Comparison of ENCODE assay signal across 10 cellular contexts in the genomic region with DNA sequence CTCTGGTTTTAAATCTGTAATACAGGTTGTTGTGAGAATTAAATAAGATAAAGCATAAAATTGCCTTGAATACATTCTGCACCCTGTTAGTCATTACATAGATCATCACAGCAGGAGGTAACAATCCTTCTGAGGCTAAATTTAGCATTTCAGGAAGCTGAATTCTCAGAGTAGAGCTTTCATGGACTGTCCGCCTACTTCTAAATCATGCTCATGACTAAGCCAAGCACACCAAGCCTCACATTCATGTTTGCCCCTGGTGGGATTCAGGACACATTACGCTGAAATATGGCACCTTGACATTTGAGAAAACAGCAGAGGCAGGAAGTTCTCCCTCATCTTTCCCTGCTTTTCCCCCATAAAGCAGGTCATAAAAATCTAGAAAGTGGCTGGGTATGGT. TPM values are rescaled to one million over a fixed set of nuclear protein-coding genes. Genes with fewer than 3 reads are reported as not detected.
DNase-seq lines count a peak whose midpoint lies in the region; ATAC-seq and TF ChIP-seq lines count a peak whose summit lies in the region.
"Had no signal": no experiment of that assay in that cellular context is flagged by ENCODE, and none has a peak within 500 bp of the region (broad histone marks: within the 10 kb centered on the region; RNA-seq: fewer than 3 reads in every experiment).

No MANE protein-coding gene starts in this region.

- H3K4me1 ChIP-seq in cardiac muscle cell (ENCODE audit: low read depth) (no peaks in the 10 kb centered on the region), heart right ventricle (no peaks in the 10 kb centered on the region)

- intact Hi-C loops in heart right ventricle (cut with DNase I), result no loop called here
- intact Hi-C loops in lower leg skin (cut with DNase I; ENCODE audit: low total_unique reads), result no loop called here

- H3K36me3 ChIP-seq in cardiac muscle cell, result no peaks in the 10 kb centered on the region
- no peaks in the 10 kb centered on the region for H3K36me3 ChIP-seq in heart right ventricle

- DNase-seq in cardiac muscle cell (ENCODE audit: low read depth in 1 of 2, low spot score in 1 of 2), result peak in 1 of 2 donors; percentile 79
- no peak for DNase-seq in heart right ventricle
- DNase-seq in fibroblast of villous mesenchyme (ENCODE audit: low read depth), result peak; percentile 76
- DNase-seq in lower leg skin (ENCODE audit: low spot score in 2 of 2), result no peak
- no peak for DNase-seq in HT-29 (ENCODE audit: low spot score)
- DNase-seq in NCI-H526 (lab: John Stamatoyannopoulos, UW), result no peak
- DNase-seq: T-helper 2 cell had no signal

- H3K27me3 ChIP-seq in cardiac muscle cell (no peaks in the 10 kb centered on the region), heart right ventricle (peaks cover 0 to 9% (median 0%) of the 10 kb centered on the region in 7 donors)

- no peaks in the 10 kb centered on the region for H3K9me3 ChIP-seq in cardiac muscle cell (ENCODE audit: low read depth)
- no peaks in the 10 kb centered on the region for H3K9me3 ChIP-seq in heart right ventricle

- WGBS in heart right ventricle, 2 donors, result 89 to 97% methylated on average over 2 of the region's 2 CpGs
- WGBS in lower leg skin, 2 donors, result 88 to 98% methylated on average over 2 of the region's 2 CpGs

- peak; percentile 5 for TF ChIP-seq CTCF in cardiac muscle cell (IDR thresholded peaks at IDR 0.05; ENCODE audit: low read depth, low read length)
- no peak for TF ChIP-seq CTCF in heart right ventricle (IDR thresholded peaks at IDR 0.05)
- TF ChIP-seq CTCF in fibroblast of villous mesenchyme (IDR thresholded peaks at IDR 0.05; ENCODE audit: insufficient read depth, low read depth, low read length), result peak; percentile 7
- no peak for TF ChIP-seq CTCF in lower leg skin (IDR thresholded peaks at IDR 0.05)

- ATAC-seq in heart right ventricle, result no peak
- ATAC-seq in SK-N-SH treated with all-trans-retinoic acid at 6 μM for 48 hours, result peak; percentile 75
- ATAC-seq in GM21528 (IDR thresholded peaks at IDR 0.05; ENCODE audit: low FRiP score, unreplicated experiment), result no peak

- no peak overlapping the region for H3K4me3 ChIP-seq in cardiac muscle cell
- H3K4me3 ChIP-seq in heart right ventricle, result no peak overlapping the region
- H3K4me3 ChIP-seq in fibroblast of villous mesenchyme (ENCODE audit: low read depth, low read length), result no peak overlapping the region
- H3K4me3 ChIP-seq in lower leg skin (ENCODE audit: low read depth, poor library complexity, severe bottlenecking), result no peak overlapping the region

- H3K27ac ChIP-seq in cardiac muscle cell (no peak overlapping the region), heart right ventricle (no peak overlapping the region)
- H3K27ac ChIP-seq: C4-2B had no signal

- no peak for TF ChIP-seq POLR2A in lower leg skin (IDR thresholded peaks at IDR 0.05)

TF ChIP-seq in SK-N-SH treated with all-trans-retinoic acid at 6 μM for 48 hours, 23 proteins besides CTCF, POLR2A, EP300 and RAD21 (continues in another document):
- TF ChIP-seq, protein P1, sequence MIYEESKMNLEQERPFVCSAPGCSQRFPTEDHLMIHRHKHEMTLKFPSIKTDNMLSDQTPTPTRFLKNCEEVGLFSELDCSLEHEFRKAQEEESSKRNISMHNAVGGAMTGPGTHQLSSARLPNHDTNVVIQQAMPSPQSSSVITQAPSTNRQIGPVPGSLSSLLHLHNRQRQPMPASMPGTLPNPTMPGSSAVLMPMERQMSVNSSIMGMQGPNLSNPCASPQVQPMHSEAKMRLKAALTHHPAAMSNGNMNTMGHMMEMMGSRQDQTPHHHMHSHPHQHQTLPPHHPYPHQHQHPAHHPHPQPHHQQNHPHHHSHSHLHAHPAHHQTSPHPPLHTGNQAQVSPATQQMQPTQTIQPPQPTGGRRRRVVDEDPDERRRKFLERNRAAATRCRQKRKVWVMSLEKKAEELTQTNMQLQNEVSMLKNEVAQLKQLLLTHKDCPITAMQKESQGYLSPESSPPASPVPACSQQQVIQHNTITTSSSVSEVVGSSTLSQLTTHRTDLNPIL (CRISPR knock-in tag; IDR thresholded peaks at IDR 0.05; ENCODE audit: low read depth), result no peak
- TF ChIP-seq, protein P2, sequence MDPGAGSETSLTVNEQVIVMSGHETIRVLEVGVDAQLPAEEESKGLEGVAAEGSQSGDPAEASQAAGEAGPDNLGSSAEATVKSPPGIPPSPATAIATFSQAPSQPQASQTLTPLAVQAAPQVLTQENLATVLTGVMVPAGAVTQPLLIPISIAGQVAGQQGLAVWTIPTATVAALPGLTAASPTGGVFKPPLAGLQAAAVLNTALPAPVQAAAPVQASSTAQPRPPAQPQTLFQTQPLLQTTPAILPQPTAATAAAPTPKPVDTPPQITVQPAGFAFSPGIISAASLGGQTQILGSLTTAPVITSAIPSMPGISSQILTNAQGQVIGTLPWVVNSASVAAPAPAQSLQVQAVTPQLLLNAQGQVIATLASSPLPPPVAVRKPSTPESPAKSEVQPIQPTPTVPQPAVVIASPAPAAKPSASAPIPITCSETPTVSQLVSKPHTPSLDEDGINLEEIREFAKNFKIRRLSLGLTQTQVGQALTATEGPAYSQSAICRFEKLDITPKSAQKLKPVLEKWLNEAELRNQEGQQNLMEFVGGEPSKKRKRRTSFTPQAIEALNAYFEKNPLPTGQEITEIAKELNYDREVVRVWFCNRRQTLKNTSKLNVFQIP (CRISPR knock-in tag; IDR thresholded peaks at IDR 0.05; ENCODE audit: borderline replicate concordance, low read depth), result no peak
- TF ChIP-seq ISL1 (CRISPR knock-in tag; IDR thresholded peaks at IDR 0.05), result no peak
- no peak for TF ChIP-seq TCF4 (CRISPR knock-in tag; IDR thresholded peaks at IDR 0.05; ENCODE audit: borderline replicate concordance)
- TF ChIP-seq SNAI2 (CRISPR knock-in tag; IDR thresholded peaks at IDR 0.05), result no peak
- TF ChIP-seq ZNF565 (CRISPR knock-in tag; conservative IDR thresholded peaks at IDR 0.05; ENCODE audit: low read depth), result no peak
- TF ChIP-seq, protein P3, sequence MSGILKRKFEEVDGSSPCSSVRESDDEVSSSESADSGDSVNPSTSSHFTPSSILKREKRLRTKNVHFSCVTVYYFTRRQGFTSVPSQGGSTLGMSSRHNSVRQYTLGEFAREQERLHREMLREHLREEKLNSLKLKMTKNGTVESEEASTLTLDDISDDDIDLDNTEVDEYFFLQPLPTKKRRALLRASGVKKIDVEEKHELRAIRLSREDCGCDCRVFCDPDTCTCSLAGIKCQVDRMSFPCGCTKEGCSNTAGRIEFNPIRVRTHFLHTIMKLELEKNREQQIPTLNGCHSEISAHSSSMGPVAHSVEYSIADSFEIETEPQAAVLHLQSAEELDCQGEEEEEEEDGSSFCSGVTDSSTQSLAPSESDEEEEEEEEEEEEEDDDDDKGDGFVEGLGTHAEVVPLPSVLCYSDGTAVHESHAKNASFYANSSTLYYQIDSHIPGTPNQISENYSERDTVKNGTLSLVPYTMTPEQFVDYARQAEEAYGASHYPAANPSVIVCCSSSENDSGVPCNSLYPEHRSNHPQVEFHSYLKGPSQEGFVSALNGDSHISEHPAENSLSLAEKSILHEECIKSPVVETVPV (CRISPR knock-in tag; IDR thresholded peaks at IDR 0.05), result no peak
- no peak for TF ChIP-seq BACH2 (CRISPR knock-in tag; IDR thresholded peaks at IDR 0.05; ENCODE audit: borderline replicate concordance)
- TF ChIP-seq, protein P4, sequence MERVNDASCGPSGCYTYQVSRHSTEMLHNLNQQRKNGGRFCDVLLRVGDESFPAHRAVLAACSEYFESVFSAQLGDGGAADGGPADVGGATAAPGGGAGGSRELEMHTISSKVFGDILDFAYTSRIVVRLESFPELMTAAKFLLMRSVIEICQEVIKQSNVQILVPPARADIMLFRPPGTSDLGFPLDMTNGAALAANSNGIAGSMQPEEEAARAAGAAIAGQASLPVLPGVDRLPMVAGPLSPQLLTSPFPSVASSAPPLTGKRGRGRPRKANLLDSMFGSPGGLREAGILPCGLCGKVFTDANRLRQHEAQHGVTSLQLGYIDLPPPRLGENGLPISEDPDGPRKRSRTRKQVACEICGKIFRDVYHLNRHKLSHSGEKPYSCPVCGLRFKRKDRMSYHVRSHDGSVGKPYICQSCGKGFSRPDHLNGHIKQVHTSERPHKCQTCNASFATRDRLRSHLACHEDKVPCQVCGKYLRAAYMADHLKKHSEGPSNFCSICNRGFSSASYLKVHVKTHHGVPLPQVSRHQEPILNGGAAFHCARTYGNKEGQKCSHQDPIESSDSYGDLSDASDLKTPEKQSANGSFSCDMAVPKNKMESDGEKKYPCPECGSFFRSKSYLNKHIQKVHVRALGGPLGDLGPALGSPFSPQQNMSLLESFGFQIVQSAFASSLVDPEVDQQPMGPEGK (CRISPR knock-in tag; IDR thresholded peaks at IDR 0.05; ENCODE audit: borderline replicate concordance), result no peak
- TF ChIP-seq ZFP30 (CRISPR knock-in tag; IDR thresholded peaks at IDR 0.05), result no peak
- TF ChIP-seq ZFP3 (CRISPR knock-in tag; IDR thresholded peaks at IDR 0.05), result no peak
- no peak for TF ChIP-seq OSR1 (CRISPR knock-in tag; IDR thresholded peaks at IDR 0.05)
- no peak for TF ChIP-seq TOX (CRISPR knock-in tag; IDR thresholded peaks at IDR 0.05; ENCODE audit: borderline replicate concordance)
- no peak for TF ChIP-seq ZNF8 (CRISPR knock-in tag; IDR thresholded peaks at IDR 0.05)
- no peak for TF ChIP-seq ARNTL (CRISPR knock-in tag; IDR thresholded peaks at IDR 0.05; ENCODE audit: borderline replicate concordance, low read depth)
- no peak for TF ChIP-seq CSDC2 (CRISPR knock-in tag; IDR thresholded peaks at IDR 0.05)

RNA-seq across cellular contexts. Expression of a gene that starts 16.6 kb away (rescaled TPM):
- total RNA-seq in cardiac muscle cell, result 36.8 and 41.0 TPM in 2 replicates
- polyA plus RNA-seq in cardiac muscle cell, result 29.6 and 37.5 TPM in 2 replicates
- total RNA-seq in heart right ventricle, result 10 to 100 TPM; 20.8 to 41.4 (median 33.0) TPM
- polyA plus RNA-seq in heart right ventricle, result 10 to 100 TPM; 21.1 to 21.2 TPM
- 45.1 and 67.4 TPM in 2 replicates for total RNA-seq in fibroblast of villous mesenchyme
- total RNA-seq in lower leg skin, result 10 to 100 TPM; 35.5 to 54.7 (median 39.6) TPM
- 9.7 and 11.4 TPM in 2 replicates for total RNA-seq in HT-29 (2014; rRNA removed; shearing (Covaris generic))

Comparison
In these comparisons a context has a peak if more than half of its experiments do, and no peak if none do; other contexts are left out.
1. CTCF ChIP-seq: peak in cardiac muscle cell (single experiment) and fibroblast of villous mesenchyme (single experiment); none in heart right ventricle (0 of 9) and lower leg skin (0 of 3).